In the genomic region with DNA sequence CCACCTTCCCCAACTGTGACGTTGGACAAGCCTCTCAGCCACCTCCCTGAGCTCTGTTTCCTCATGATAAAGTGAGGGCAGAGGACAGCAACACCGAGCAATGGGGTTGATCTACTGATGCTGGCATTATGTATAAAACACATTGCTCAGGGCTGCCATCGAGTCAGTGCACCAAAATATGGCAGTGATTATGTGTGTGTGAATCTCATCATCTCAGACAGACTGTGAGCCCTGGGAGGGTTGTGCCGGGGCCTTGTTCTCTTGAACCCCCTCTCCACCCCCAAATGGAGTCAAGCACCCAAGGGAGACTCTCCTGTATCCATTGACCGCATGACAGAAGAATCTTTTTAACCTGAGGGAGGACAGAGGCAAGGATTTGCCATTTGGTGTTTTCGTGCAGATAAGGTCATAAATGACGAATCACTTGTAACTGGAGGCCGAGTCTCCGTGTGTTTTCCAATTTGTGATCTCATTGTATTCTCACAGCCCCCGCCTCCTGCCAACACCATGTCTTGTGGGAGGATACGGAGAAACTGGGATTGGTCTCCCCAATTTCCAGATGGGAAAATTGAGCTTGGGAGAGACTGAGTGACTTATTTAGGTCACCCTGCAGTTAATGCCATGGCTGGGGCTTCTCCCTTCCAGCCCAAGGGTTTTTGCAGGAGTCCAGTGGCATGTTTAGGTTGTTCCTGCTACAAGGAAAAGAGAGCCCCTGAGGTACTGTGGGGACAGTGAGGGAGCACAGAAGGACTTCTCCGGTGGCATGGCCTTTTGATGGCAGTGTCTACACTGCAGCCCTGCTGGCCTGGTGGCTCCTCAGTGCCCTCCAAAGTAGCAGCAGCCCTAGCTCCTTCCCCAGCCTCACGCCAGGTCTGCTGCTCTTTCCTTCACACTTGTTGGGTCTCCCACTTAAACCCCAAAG, we compare ENCODE assay signal across 1 cellular context.
TF ChIP-seq lines count a peak whose summit lies in the region.

No MANE protein-coding gene starts in this region.

TF ChIP-seq in K562, 482 proteins besides CTCF, POLR2A, EP300 and RAD21:
- TF ChIP-seq MEIS2 (IDR thresholded peaks at IDR 0.05; ENCODE audit: partially characterized antibody) (peak; percentile 19), JUN (IDR thresholded peaks at IDR 0.05; ENCODE audit: borderline replicate concordance, low read depth, low read length) (no peak), JUN (CRISPR knock-in tag; IDR thresholded peaks at IDR 0.05; ENCODE audit: borderline replicate concordance) (0 out of 2 replicates have a peak, but pooled peaks have one; percentile 49), MEF2A (IDR thresholded peaks at IDR 0.05; ENCODE audit: control insufficient read depth, low read depth, low read length) (no peak), SLC30A9 (CRISPR knock-in tag; IDR thresholded peaks at IDR 0.05) (no peak), KDM1A (IDR thresholded peaks at IDR 0.05) (peak; percentile 62 to 74; a peak in 3 of 4 replicates), DIDO1 (tag; IDR thresholded peaks at IDR 0.05; ENCODE audit: low read depth) (no peak), CBFA2T3 (IDR thresholded peaks at IDR 0.05) (peak; percentile 47; the same call in 1 of the 2 replicates), E2F6 (IDR thresholded peaks at IDR 0.05; ENCODE audit: borderline replicate concordance in 1 of 2, extremely low read depth in 1 of 2, insufficient read depth in 1 of 2, insufficient read length in 1 of 2, low read depth in 1 of 2, low read length in 1 of 2, poor library complexity in 1 of 2, severe bottlenecking in 1 of 2) (no peak), EHMT2 (IDR thresholded peaks at IDR 0.05) (no peak), CBFA2T2 (conservative IDR thresholded peaks at IDR 0.05) (0 out of 2 replicates have a peak, but pooled peaks have one; percentile 13), DPF2 (IDR thresholded peaks at IDR 0.05) (0 out of 2 replicates have a peak, but pooled peaks have one; percentile 27), RCOR1 (IDR thresholded peaks at IDR 0.05; ENCODE audit: borderline replicate concordance in 1 of 2, low read depth in 2 of 2, low read length in 2 of 2) (peak in 1 of 2 experiments; percentile 17; a peak in 1 of 4 replicates), CREM (IDR thresholded peaks at IDR 0.05; ENCODE audit: low read depth) (peak; percentile 69), ATF1 (CRISPR knock-in tag; IDR thresholded peaks at IDR 0.05) (no peak), ATF1 (tag; IDR thresholded peaks at IDR 0.05) (peak; percentile 32; the same call in 1 of the 2 replicates), DNMT1 (IDR thresholded peaks at IDR 0.05) (no peak), JUND (IDR thresholded peaks at IDR 0.05; ENCODE audit: borderline replicate concordance, low read depth, low read length) (0 out of 2 replicates have a peak, but pooled peaks have one; percentile 40), JUND (tag; IDR thresholded peaks at IDR 0.05; ENCODE audit: borderline replicate concordance, low read depth, low read length) (peak; percentile 43; the same call in 1 of the 3 replicates), FOSL1 (tag; conservative IDR thresholded peaks at IDR 0.05) (peak; percentile 31; the same call in 1 of the 2 replicates), ARID1B (IDR thresholded peaks at IDR 0.05) (peak; percentile 25; the same call in 1 of the 2 replicates), ZNF780A (CRISPR knock-in tag; IDR thresholded peaks at IDR 0.05) (no peak), SIN3B (IDR thresholded peaks at IDR 0.05; ENCODE audit: low read depth) (no peak), CREB1 (IDR thresholded peaks at IDR 0.05) (peak; percentile 74), CREB1 (CRISPR knock-in tag; IDR thresholded peaks at IDR 0.05) (no peak), ATF7 (IDR thresholded peaks at IDR 0.05) (peak; percentile 51; the same call in 1 of the 2 replicates), ZBTB1 (CRISPR knock-in tag; IDR thresholded peaks at IDR 0.05; ENCODE audit: borderline replicate concordance, low read depth) (no peak), SMARCA4 (IDR thresholded peaks at IDR 0.05) (peak; percentile 26; the same call in 1 of the 2 replicates), PHB2 (IDR thresholded peaks at IDR 0.05; ENCODE audit: low read depth) (no peak), ATF3 (IDR thresholded peaks at IDR 0.05) (peak; percentile 71), ATF3 (CRISPR knock-in tag; conservative IDR thresholded peaks at IDR 0.05) (no peak)
- TF ChIP-seq, protein P1, sequence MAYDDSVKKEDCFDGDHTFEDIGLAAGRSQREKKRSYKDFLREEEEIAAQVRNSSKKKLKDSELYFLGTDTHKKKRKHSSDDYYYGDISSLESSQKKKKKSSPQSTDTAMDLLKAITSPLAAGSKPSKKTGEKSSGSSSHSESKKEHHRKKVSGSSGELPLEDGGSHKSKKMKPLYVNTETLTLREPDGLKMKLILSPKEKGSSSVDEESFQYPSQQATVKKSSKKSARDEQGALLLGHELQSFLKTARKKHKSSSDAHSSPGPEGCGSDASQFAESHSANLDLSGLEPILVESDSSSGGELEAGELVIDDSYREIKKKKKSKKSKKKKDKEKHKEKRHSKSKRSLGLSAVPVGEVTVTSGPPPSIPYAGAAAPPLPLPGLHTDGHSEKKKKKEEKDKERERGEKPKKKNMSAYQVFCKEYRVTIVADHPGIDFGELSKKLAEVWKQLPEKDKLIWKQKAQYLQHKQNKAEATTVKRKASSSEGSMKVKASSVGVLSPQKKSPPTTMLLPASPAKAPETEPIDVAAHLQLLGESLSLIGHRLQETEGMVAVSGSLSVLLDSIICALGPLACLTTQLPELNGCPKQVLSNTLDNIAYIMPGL (CRISPR knock-in tag; IDR thresholded peaks at IDR 0.05): no peak
